Comparison of ENCODE assay signal across 22 cellular contexts in genomic region chr13:31119526-31119925, GRCh38. TPM values are rescaled to one million over a fixed set of nuclear protein-coding genes. Genes with fewer than 3 reads are reported as not detected.
A peak's percentile ranks its signal among the peaks of the same experiment; 100 is the strongest.
DNase-seq lines count a peak whose midpoint lies in the region; ATAC-seq, FAIRE-seq and TF ChIP-seq lines count a peak whose summit lies in the region.
"Had no signal": no experiment of that assay in that cellular context is flagged by ENCODE, and none has a peak within 500 bp of the region (broad histone marks: within the 10 kb centered on the region; RNA-seq: fewer than 3 reads in every experiment).

No MANE protein-coding gene starts in this region.

- H2BK5ac ChIP-seq in H1 (ENCODE audit: low read depth, low read length): peak overlapping the region; percentile 30; the same call in 1 of the 2 replicates

- peak overlapping the region; percentile 5 for H3K4me3 Mint-ChIP-seq in activated naive CD8-positive, alpha-beta T cell treated with anti-CD3 and anti-CD28 coated beads, Interleukin-2, amount 10 ng/mL, durations not matched to agents 7 days and 5 days
- no peak overlapping the region for H3K4me3 Mint-ChIP-seq in activated naive CD8-positive, alpha-beta T cell treated with anti-CD3 and anti-CD28 coated beads for 36 hours
- no peak overlapping the region for H3K4me3 Mint-ChIP-seq in neural crest cell
- H3K4me3 Mint-ChIP-seq: B cell; CD4-positive, CD25-positive, alpha-beta regulatory T cell; CD8-positive, alpha-beta T cell; H9 had no signal

- H2BK20ac ChIP-seq in H1 (ENCODE audit: low read length): no peak overlapping the region

- no peak overlapping the region for H2AK5ac ChIP-seq in H1 (ENCODE audit: low read depth, low read length)

- H3K27me3 ChIP-seq in H1 (replicated peaks in 1 of 4; ENCODE audit: control insufficient read depth in 3 of 4, extremely low read depth in 1 of 4, insufficient read depth in 3 of 4, low read length in 3 of 4) (no peaks in the 10 kb centered on the region), aorta (ENCODE audit: control insufficient read depth in 1 of 2, insufficient read depth in 2 of 2, low read length in 1 of 2) (peaks cover 0 to 2% of the 10 kb centered on the region in 2 donors), lower lobe of right lung (ENCODE audit: low read depth) (peaks cover 4% of the 10 kb centered on the region)
- H3K27me3 ChIP-seq: BLaER1 had no signal

- no peak overlapping the region for H3K56ac ChIP-seq in H1 (replicated peaks; ENCODE audit: insufficient read length, low read depth, low read length)

- peaks cover 53% of the 10 kb centered on the region for H3K27me3 Mint-ChIP-seq in activated naive CD8-positive, alpha-beta T cell treated with anti-CD3 and anti-CD28 coated beads, Interleukin-2, amount 10 ng/mL, durations not matched to agents 7 days and 5 days
- peaks cover 44% of the 10 kb centered on the region for H3K27me3 Mint-ChIP-seq in activated naive CD8-positive, alpha-beta T cell treated with anti-CD3 and anti-CD28 coated beads for 36 hours
- H3K27me3 Mint-ChIP-seq in neural crest cell (ENCODE audit: low read depth): peaks cover 7% of the 10 kb centered on the region

- no peaks in the 10 kb centered on the region for H3K9me3 Mint-ChIP-seq in activated naive CD8-positive, alpha-beta T cell treated with anti-CD3 and anti-CD28 coated beads, Interleukin-2, amount 10 ng/mL, durations not matched to agents 7 days and 5 days
- no peaks in the 10 kb centered on the region for H3K9me3 Mint-ChIP-seq in activated naive CD8-positive, alpha-beta T cell treated with anti-CD3 and anti-CD28 coated beads for 36 hours
- no peaks in the 10 kb centered on the region for H3K9me3 Mint-ChIP-seq in neural crest cell
- H3K9me3 Mint-ChIP-seq: CD8-positive, alpha-beta T cell; H9 had no signal

- no peak overlapping the region for H3K14ac ChIP-seq in H1 (ENCODE audit: insufficient read length)

- no peak for TF ChIP-seq EP300 in H1 (IDR thresholded peaks at IDR 0.05; ENCODE audit: borderline replicate concordance in 1 of 2, low read depth in 2 of 2, low read length in 2 of 2)

- H4K91ac ChIP-seq in H1 (replicated peaks; ENCODE audit: insufficient read length, low read length): no peak overlapping the region

- POLR2A ChIA-PET in activated naive CD8-positive, alpha-beta T cell treated with anti-CD3 and anti-CD28 coated beads, Interleukin-2, amount 10 ng/mL, durations not matched to agents 7 days and 5 days (lab: Charles Lee): no interaction called here
- POLR2A ChIA-PET in H1 (lab: Charles Lee; ENCODE audit: partially characterized antibody): no interaction called here

- CTCF ChIA-PET in H1 (lab: Charles Lee; ENCODE audit: partially characterized antibody): no interaction called here

- no peak overlapping the region for H4K5ac ChIP-seq in H1 (ENCODE audit: insufficient read length, low read depth, low read length)

- no peaks in the 10 kb centered on the region; the same call in 1 of the 2 replicates for H3K23me2 ChIP-seq in H1 (ENCODE audit: low read depth, low read length)

- ATAC-seq in activated naive CD8-positive, alpha-beta T cell treated with anti-CD3 and anti-CD28 coated beads, Interleukin-2, amount 10 ng/mL, durations not matched to agents 7 days and 5 days (ENCODE audit: low read depth): no peak
- ATAC-seq in aorta (ENCODE audit: low FRiP score) (peak; percentile 27), lower lobe of right lung (no peak), GM19395 (IDR thresholded peaks at IDR 0.05; ENCODE audit: unreplicated experiment) (no peak)
- ATAC-seq: CD8-positive, alpha-beta T cell; GM12878; HCT116 had no signal

- no peak overlapping the region for H2BK120ac ChIP-seq in H1 (replicated peaks; ENCODE audit: low read depth, low read length)

- no peak for TF ChIP-seq CTCF in H1 (IDR thresholded peaks at IDR 0.05; ENCODE audit: control extremely low read depth in 1 of 3, insufficient read depth in 1 of 3, low read depth in 1 of 3, low read length in 3 of 3)
- no peak for TF ChIP-seq CTCF in neural crest cell (conservative IDR thresholded peaks at IDR 0.05)
- TF ChIP-seq CTCF in lower lobe of right lung (IDR thresholded peaks at IDR 0.05): no peak

- intact Hi-C loops in aorta (cut with DNase I) (no loop called here), lower lobe of right lung (cut with DNase I) (no loop called here)

- no peak overlapping the region; the same call in 1 of the 2 replicates for H3K18ac ChIP-seq in H1 (ENCODE audit: extremely low read depth, low read length)

- H3K9ac ChIP-seq in H1 (replicated peaks in 1 of 4; ENCODE audit: extremely low read depth in 1 of 4, low read depth in 3 of 4, low read length in 3 of 4): no peak overlapping the region
- H3K9ac ChIP-seq: BLaER1, GM23248 had no signal

- no peak overlapping the region for H3K27ac Mint-ChIP-seq in activated naive CD8-positive, alpha-beta T cell treated with anti-CD3 and anti-CD28 coated beads, Interleukin-2, amount 10 ng/mL, durations not matched to agents 7 days and 5 days
- no peak overlapping the region for H3K27ac Mint-ChIP-seq in activated naive CD8-positive, alpha-beta T cell treated with anti-CD3 and anti-CD28 coated beads for 36 hours
- peak overlapping the region; percentile 65 for H3K27ac Mint-ChIP-seq in neural crest cell (ENCODE audit: unreplicated experiment)
- H3K27ac Mint-ChIP-seq: B cell; CD4-positive, CD25-positive, alpha-beta regulatory T cell; CD8-positive, alpha-beta T cell; H9 had no signal

- no peak for DNase-seq in activated naive CD8-positive, alpha-beta T cell treated with anti-CD3 and anti-CD28 coated beads, Interleukin-2, amount 10 ng/mL, durations not matched to agents 7 days and 5 days
- no peak for DNase-seq in activated naive CD8-positive, alpha-beta T cell treated with anti-CD3 and anti-CD28 coated beads for 36 hours
- peak in 1 of 2 experiments; percentile 32 for DNase-seq in H1 (ENCODE audit: low read depth in 1 of 2, low spot score in 2 of 2)
- no peak for DNase-seq in neural crest cell (ENCODE audit: low read depth, low spot score)
- DNase-seq in aorta: no peak
- no peak for DNase-seq in kidney glomerular epithelial cell (lab: John Stamatoyannopoulos, UW)
- no peak for DNase-seq in lower lobe of right lung
- DNase-seq: Caco-2; CD8-positive, alpha-beta T cell; DND-41; GM23248; H9 had no signal

- H3K27ac ChIP-seq in H1 (ENCODE audit: low read depth, low read length) (no peak overlapping the region), aorta (ENCODE audit: low read depth in 1 of 2, low read length in 2 of 2) (no peak overlapping the region), lower lobe of right lung (no peak overlapping the region)
- H3K27ac ChIP-seq: 22Rv1, BLaER1, C4-2B, GM23248 had no signal

- FAIRE-seq in H1 (lab: Jason Lieb, UNC): peak; percentile 19
- FAIRE-seq: A204.1, G401.6, GM12878 had no signal

- H3K4me1 Mint-ChIP-seq in activated naive CD8-positive, alpha-beta T cell treated with anti-CD3 and anti-CD28 coated beads, Interleukin-2, amount 10 ng/mL, durations not matched to agents 7 days and 5 days: peaks cover 9% of the 10 kb centered on the region
- peaks cover 4% of the 10 kb centered on the region for H3K4me1 Mint-ChIP-seq in activated naive CD8-positive, alpha-beta T cell treated with anti-CD3 and anti-CD28 coated beads for 36 hours
- H3K4me1 Mint-ChIP-seq in neural crest cell: peaks cover 5% of the 10 kb centered on the region
- H3K4me1 Mint-ChIP-seq: B cell; CD4-positive, CD25-positive, alpha-beta regulatory T cell had no signal

- H3K36me3 ChIP-seq in H1 (ENCODE audit: control insufficient read depth in 2 of 4, insufficient read depth in 4 of 4, low read length in 3 of 4): no peaks in the 10 kb centered on the region
- H3K36me3 ChIP-seq in aorta (ENCODE audit: control insufficient read depth in 1 of 2, insufficient read depth in 2 of 2, low read length in 1 of 2): no peaks in the 10 kb centered on the region
- no peaks in the 10 kb centered on the region for H3K36me3 ChIP-seq in lower lobe of right lung
- H3K36me3 ChIP-seq: BLaER1 had no signal

- H4K20me1 ChIP-seq in H1 (replicated peaks in 1 of 2; ENCODE audit: control insufficient read depth in 1 of 2, insufficient read depth in 2 of 2, low read length in 2 of 2): no peaks in the 10 kb centered on the region
- H4K20me1 ChIP-seq: BLaER1 had no signal

- TF ChIP-seq POLR2A in H1 (IDR thresholded peaks at IDR 0.05; ENCODE audit: control extremely low read depth in 1 of 2, low read depth in 2 of 2, low read length in 2 of 2): no peak

- no peak overlapping the region for H3K4me2 ChIP-seq in H1 (ENCODE audit: insufficient read depth in 1 of 2, low read depth in 2 of 2, low read length in 2 of 2)
- H3K4me2 ChIP-seq: BLaER1 had no signal

- H3K79me2 ChIP-seq in H1 (ENCODE audit: control insufficient read depth in 1 of 2, insufficient read depth in 2 of 2, low read length in 2 of 2): no peaks in the 10 kb centered on the region

- H4K8ac ChIP-seq in H1 (ENCODE audit: extremely low read depth, insufficient read depth, low read length): no peak overlapping the region

- no peak overlapping the region for H2AFZ ChIP-seq in H1 (ENCODE audit: low read length)
- H2AFZ ChIP-seq: GM23248 had no signal

- no peak overlapping the region for H2BK15ac ChIP-seq in H1 (ENCODE audit: low read length)

- WGBS in H1 (ENCODE audit: extremely low coverage in 1 of 2, insufficient coverage in 1 of 2, insufficient read length in 1 of 2, insufficient replicate concordance in 2 of 2, low coverage in 1 of 2, low lambda C conversion rate in 2 of 2, missing lambda C conversion rate in 1 of 2), 2 experiments: 81% methylated on average over 10 of the region's 10 CpGs; no CpG with 5 or more reads in 1 of the 2 experiments
- WGBS in aorta, 2 donors: 45 to 57% methylated on average over 10 of the region's 10 CpGs

- no peak for TF ChIP-seq RAD21 in H1 (IDR thresholded peaks at IDR 0.05 in 1 of 2, conservative IDR thresholded peaks at IDR 0.05 in 1 of 2; ENCODE audit: low read depth in 2 of 2, low read length in 2 of 2)

- no peak overlapping the region for H3K23ac ChIP-seq in H1 (ENCODE audit: insufficient read length)

- H2BK12ac ChIP-seq in H1 (ENCODE audit: low read depth, low read length): no peak overlapping the region

- H3K4me3 ChIP-seq in H1 (ENCODE audit: extremely low read depth in 1 of 4, insufficient read depth in 2 of 4, low read depth in 3 of 4, low read length in 4 of 4) (no peak overlapping the region), aorta (ENCODE audit: low read length in 2 of 2) (no peak overlapping the region), lower lobe of right lung (no peak overlapping the region)
- H3K4me3 ChIP-seq: BLaER1, GM12878, GM23248 had no signal

- H3K4me1 ChIP-seq in H1 (replicated peaks in 1 of 4; ENCODE audit: control insufficient read depth in 3 of 4, insufficient read depth in 4 of 4, low read length in 3 of 4) (0 out of 7 replicates have a peak, but pooled peaks cover 0 to 4% (median under 1%) of the 10 kb centered on the region in 4 experiments), aorta (ENCODE audit: control insufficient read depth in 1 of 2, insufficient read depth in 2 of 2, low read length in 2 of 2) (no peaks in the 10 kb centered on the region), lower lobe of right lung (no peaks in the 10 kb centered on the region)
- H3K4me1 ChIP-seq: BLaER1 had no signal

- no peaks in the 10 kb centered on the region for H3K79me1 ChIP-seq in H1 (ENCODE audit: low read depth, low read length)

- H3K4ac ChIP-seq in H1 (replicated peaks; ENCODE audit: insufficient read length, low read depth, low read length): no peak overlapping the region

- no peaks in the 10 kb centered on the region for H3K36me3 Mint-ChIP-seq in activated naive CD8-positive, alpha-beta T cell treated with anti-CD3 and anti-CD28 coated beads, Interleukin-2, amount 10 ng/mL, durations not matched to agents 7 days and 5 days
- H3K36me3 Mint-ChIP-seq in activated naive CD8-positive, alpha-beta T cell treated with anti-CD3 and anti-CD28 coated beads for 36 hours: no peaks in the 10 kb centered on the region
- H3K36me3 Mint-ChIP-seq in neural crest cell (ENCODE audit: low read depth): no peaks in the 10 kb centered on the region
- H3K36me3 Mint-ChIP-seq: CD4-positive, CD25-positive, alpha-beta regulatory T cell; CD8-positive, alpha-beta T cell had no signal

- no peaks in the 10 kb centered on the region for H3K9me3 ChIP-seq in H1 (ENCODE audit: insufficient read depth in 2 of 2, low read depth in 1 of 2, low read length in 1 of 2)
- no peaks in the 10 kb centered on the region for H3K9me3 ChIP-seq in aorta (ENCODE audit: control insufficient read depth, low read length)
- no peaks in the 10 kb centered on the region for H3K9me3 ChIP-seq in lower lobe of right lung
- H3K9me3 ChIP-seq: BLaER1, Caco-2 had no signal

RNA-seq across cellular contexts. Expression of gene HSPH1, which starts 42.2 kb away (rescaled TPM):
- total RNA-seq in activated naive CD8-positive, alpha-beta T cell treated with anti-CD3 and anti-CD28 coated beads, Interleukin-2, amount 10 ng/mL, durations not matched to agents 7 days and 5 days: 10 to 100 TPM; 71.2 to 88.2 TPM
- 100 to 1,000 TPM; 267 TPM for total RNA-seq in activated naive CD8-positive, alpha-beta T cell treated with anti-CD3 and anti-CD28 coated beads for 36 hours
- 131 and 145 TPM in 2 replicates for total RNA-seq in H1 (2021; fragmentation: NEBNext Ultra II Directional; extraction: Animal tissue kit (Norgen Biotek cat#: 25700))
- polyA plus RNA-seq in H1 (2011; rRNA removed) (11.0 and 14.2 TPM in 2 replicates), aorta (10 to 100 TPM; 20.6 to 30.1 TPM)
- 28.5 TPM for polyA plus RNA-seq in H1 (2011; cell fraction: cytosol; rRNA removed)
- polyA plus RNA-seq in H1 (2011; cell fraction: nucleus; rRNA removed): 17.8 TPM
- polyA plus RNA-seq in H1 (2012, experiment 1 of 2): 47.8 to 85.9 TPM (median 55.3 TPM) in 4 replicates
- polyA plus RNA-seq in H1 (2012, experiment 2 of 2): 5.8 TPM
- 79.6 TPM for polyA plus RNA-seq in H1 (2013, experiment 1 of 2)
- polyA plus RNA-seq in H1 (2013, experiment 2 of 2): 76.8 TPM
- polyA minus RNA-seq in H1 (2011; rRNA and poly(A)+ RNA removed): 19.3 and 27.9 TPM in 2 replicates
- polyA minus RNA-seq in H1 (2011; cell fraction: cytosol; rRNA and poly(A)+ RNA removed): 31.0 TPM
- polyA minus RNA-seq in H1 (2011; cell fraction: nucleus; rRNA and poly(A)+ RNA removed): 31.9 TPM
- total RNA-seq in neural crest cell (132 and 146 TPM in 2 replicates), aorta (10 to 100 TPM; 50.6 to 81.1 TPM), lower lobe of right lung (108 TPM)
